ENCODE assay signal across 1 cellular context in genomic region chr7:2165239-2165609, GRCh38.
TF ChIP-seq lines count a peak whose summit lies in the region.

No MANE protein-coding gene starts in this region.

TF ChIP-seq in K562, 482 proteins besides CTCF, POLR2A, EP300 and RAD21 (continued from another document and continues in another):
- no peak for TF ChIP-seq PRDM10 (IDR thresholded peaks at IDR 0.05; ENCODE audit: partially characterized antibody)
- TF ChIP-seq MECOM (CRISPR knock-in tag; IDR thresholded peaks at IDR 0.05): 0 out of 2 replicates have a peak, but pooled peaks have one; percentile 67
- peak; percentile 83 for TF ChIP-seq ATF3 (IDR thresholded peaks at IDR 0.05)
- TF ChIP-seq ATF3 (CRISPR knock-in tag; conservative IDR thresholded peaks at IDR 0.05): no peak; the same call in 1 of the 2 replicates
- no peak for TF ChIP-seq E2F3 (CRISPR knock-in tag; IDR thresholded peaks at IDR 0.05)
- TF ChIP-seq EP400 (IDR thresholded peaks at IDR 0.05): no peak
- no peak for TF ChIP-seq CUX1 (CRISPR knock-in tag; IDR thresholded peaks at IDR 0.05)
- no peak for TF ChIP-seq CLOCK (CRISPR knock-in tag; IDR thresholded peaks at IDR 0.05; ENCODE audit: borderline replicate concordance)
- no peak for TF ChIP-seq RNF219 (CRISPR knock-in tag; IDR thresholded peaks at IDR 0.05)
- no peak for TF ChIP-seq POLR3A (IDR thresholded peaks at IDR 0.05; ENCODE audit: borderline replicate concordance, extremely low read depth, insufficient read depth, insufficient read length)
- TF ChIP-seq L3MBTL2 (IDR thresholded peaks at IDR 0.05): no peak
- TF ChIP-seq MYC (IDR thresholded peaks at IDR 0.05; ENCODE audit: low read depth, low read length): 0 out of 2 replicates have a peak, but pooled peaks have one; percentile 17
- no peak for TF ChIP-seq MYC (CRISPR knock-in tag; IDR thresholded peaks at IDR 0.05; ENCODE audit: borderline replicate concordance, low read depth)
- TF ChIP-seq ZNF512 (tag; IDR thresholded peaks at IDR 0.05): no peak
- no peak for TF ChIP-seq ZNF77 (CRISPR knock-in tag; IDR thresholded peaks at IDR 0.05)
- peak; percentile 21 for TF ChIP-seq FOS (IDR thresholded peaks at IDR 0.05; ENCODE audit: extremely low read depth, insufficient read length)
- TF ChIP-seq WHSC1 (IDR thresholded peaks at IDR 0.05; ENCODE audit: low read length): no peak
- TF ChIP-seq POLR2AphosphoS5 (IDR thresholded peaks at IDR 0.05; ENCODE audit: control insufficient read depth, insufficient read depth, low read depth, low read length): peak; percentile 71
- no peak for TF ChIP-seq MCM7 (IDR thresholded peaks at IDR 0.05)
- TF ChIP-seq RBM25 (IDR thresholded peaks at IDR 0.05; ENCODE audit: low read depth, low read length, severe bottlenecking): no peak
- no peak for TF ChIP-seq ZC3H4 (CRISPR knock-in tag; IDR thresholded peaks at IDR 0.05; ENCODE audit: borderline replicate concordance)
- no peak for TF ChIP-seq TRIM28 (IDR thresholded peaks at IDR 0.05)
- TF ChIP-seq OTX1 (CRISPR knock-in tag; IDR thresholded peaks at IDR 0.05): no peak
- TF ChIP-seq ZNF311 (CRISPR knock-in tag; IDR thresholded peaks at IDR 0.05): no peak
- no peak for TF ChIP-seq ELF2 (CRISPR knock-in tag; IDR thresholded peaks at IDR 0.05)
- TF ChIP-seq ETS2 (tag; IDR thresholded peaks at IDR 0.05; ENCODE audit: borderline replicate concordance, poor library complexity, severe bottlenecking): no peak
- TF ChIP-seq MTA1 (IDR thresholded peaks at IDR 0.05; ENCODE audit: borderline replicate concordance): no peak
- no peak for TF ChIP-seq ZNF511 (CRISPR knock-in tag; IDR thresholded peaks at IDR 0.05)
- peak; percentile 95 for TF ChIP-seq ARID1B (IDR thresholded peaks at IDR 0.05)
- TF ChIP-seq E2F8 (IDR thresholded peaks at IDR 0.05; ENCODE audit: low read depth, partially characterized antibody): no peak
- no peak for TF ChIP-seq ZNF444 (CRISPR knock-in tag; IDR thresholded peaks at IDR 0.05)
- TF ChIP-seq CREB1 (IDR thresholded peaks at IDR 0.05): peak; percentile 13; the same call in 1 of the 2 replicates
- TF ChIP-seq CREB1 (CRISPR knock-in tag; IDR thresholded peaks at IDR 0.05): no peak
- peak; percentile 91 for TF ChIP-seq SMARCE1 (IDR thresholded peaks at IDR 0.05)
- TF ChIP-seq TEAD2 (tag; IDR thresholded peaks at IDR 0.05): no peak
- TF ChIP-seq RBM17 (IDR thresholded peaks at IDR 0.05; ENCODE audit: borderline replicate concordance, low read depth, low read length): no peak
- peak in 1 of 2 experiments; percentile 3; a peak in 1 of 4 replicates for TF ChIP-seq SIN3A (IDR thresholded peaks at IDR 0.05; ENCODE audit: borderline replicate concordance in 2 of 2, control insufficient read depth in 1 of 2, low read depth in 2 of 2, low read length in 2 of 2)
- TF ChIP-seq HNRNPH1 (optimal IDR thresholded peaks at IDR 0.05; ENCODE audit: low read depth, low read length): no peak
- TF ChIP-seq ZNF263 (CRISPR knock-in tag; IDR thresholded peaks at IDR 0.05; ENCODE audit: borderline replicate concordance): peak; percentile 42; the same call in 1 of the 2 replicates
- peak; percentile 98 for TF ChIP-seq CTBP1 (IDR thresholded peaks at IDR 0.05; ENCODE audit: borderline replicate concordance)
- TF ChIP-seq HDAC1 (IDR thresholded peaks at IDR 0.05): peak; percentile 42 to 89; a peak in 2 of 4 replicates
- TF ChIP-seq CBFB (CRISPR knock-in tag; IDR thresholded peaks at IDR 0.05): no peak
- TF ChIP-seq NRF1 (conservative IDR thresholded peaks at IDR 0.05 in 1 of 2, IDR thresholded peaks at IDR 0.05 in 1 of 2): 0 out of 4 replicates have a peak, but pooled peaks of 1 of the 2 experiments have one; percentile 11
- TF ChIP-seq ZNF354B (CRISPR knock-in tag; IDR thresholded peaks at IDR 0.05): no peak
- no peak for TF ChIP-seq FOXP1 (CRISPR knock-in tag; IDR thresholded peaks at IDR 0.05)
- TF ChIP-seq GATA2 (CRISPR knock-in tag; IDR thresholded peaks at IDR 0.05): peak; percentile 57; the same call in 1 of the 2 replicates
- TF ChIP-seq SMARCB1 (IDR thresholded peaks at IDR 0.05; ENCODE audit: insufficient read length, low read depth): no peak
- TF ChIP-seq ATF1 (CRISPR knock-in tag; IDR thresholded peaks at IDR 0.05): no peak
- peak; percentile 36; the same call in 1 of the 2 replicates for TF ChIP-seq ATF1 (tag; IDR thresholded peaks at IDR 0.05)
